ENCODE assay signal across 25 cellular contexts in genomic region chr12:52795694-52796428, GRCh38. TPM values are rescaled to one million over a fixed set of nuclear protein-coding genes. Genes with fewer than 3 reads are reported as not detected.
DNase-seq lines count a peak whose midpoint lies in the region; ATAC-seq lines count a peak whose summit lies in the region.
"Had no signal": no experiment of that assay in that cellular context is flagged by ENCODE, and none has a peak within 500 bp of the region (broad histone marks: within the 10 kb centered on the region; RNA-seq: fewer than 3 reads in every experiment).

TSS of gene KRT3 (minus strand) at chr12:52796117. CDS start at chr12:52796042, 75 bp downstream.

- intact Hi-C loops in aorta (cut with DNase I) = no loop called here

- H3K9me3 Mint-ChIP-seq in activated naive CD8-positive, alpha-beta T cell treated with anti-CD3 and anti-CD28 coated beads, Interleukin-2, amount 10 ng/mL, durations not matched to agents 7 days and 5 days = no peaks in the 10 kb centered on the region
- no peaks in the 10 kb centered on the region for H3K9me3 Mint-ChIP-seq in activated naive CD8-positive, alpha-beta T cell treated with anti-CD3 and anti-CD28 coated beads for 36 hours

- H3K9me3 ChIP-seq in aorta (ENCODE audit: control insufficient read depth, low read length) = peaks cover 3% of the 10 kb centered on the region
- H3K9me3 ChIP-seq: BLaER1 treated with 17β-estradiol and CSF1 and Interleukin-3, amounts not matched to agents 10 nM and 100 nM had no signal

- no peak within 1 kb of the TSS for H3K4me3 ChIP-seq in aorta (ENCODE audit: low read length in 2 of 2)
- H3K4me3 ChIP-seq: BLaER1 treated with 17β-estradiol and CSF1 and Interleukin-3, amounts not matched to agents 10 nM and 100 nM; SK-N-MC had no signal

- 91 to 92% methylated on average over 17 of the region's 17 CpGs for WGBS in aorta, 2 donors

- DNase-seq in activated naive CD8-positive, alpha-beta T cell treated with anti-CD3 and anti-CD28 coated beads, Interleukin-2, amount 10 ng/mL, durations not matched to agents 7 days and 5 days = no peak
- no peak for DNase-seq in activated naive CD8-positive, alpha-beta T cell treated with anti-CD3 and anti-CD28 coated beads for 36 hours
- peak; percentile 24 for DNase-seq in NCI-H510A (lab: John Stamatoyannopoulos, UW)
- DNase-seq in RPMI8226 = peak; percentile 26
- no peak for DNase-seq in iPS-NIHi7 (ENCODE audit: extremely low spot score)
- no peak for DNase-seq in globus pallidus (ENCODE audit: low spot score)
- no peak for DNase-seq in aorta
- DNase-seq in epidermal melanocyte (ENCODE audit: insufficient read length, low spot score) = no peak
- DNase-seq: AML-193; CD4-positive, alpha-beta memory T cell; DMS 273 treated with DMSO at 0.1 percent for 48 hours; DND-41; Karpas-422; NCI-H1092; NCI-H1417 treated with DMSO at 0.1 percent for 48 hours; NCI-H187 treated with DMSO at 0.1 percent for 48 hours; NCI-H2107; NCI-H774; SIG-M5 had no signal

- no peaks in the 10 kb centered on the region for H3K4me1 ChIP-seq in aorta (ENCODE audit: control insufficient read depth in 1 of 2, insufficient read depth in 2 of 2, low read length in 2 of 2)

- H3K4me3 Mint-ChIP-seq in activated naive CD8-positive, alpha-beta T cell treated with anti-CD3 and anti-CD28 coated beads, Interleukin-2, amount 10 ng/mL, durations not matched to agents 7 days and 5 days = no peak within 1 kb of the TSS
- no peak within 1 kb of the TSS for H3K4me3 Mint-ChIP-seq in activated naive CD8-positive, alpha-beta T cell treated with anti-CD3 and anti-CD28 coated beads for 36 hours

- peaks cover 11% of the 10 kb centered on the region for H3K4me1 Mint-ChIP-seq in activated naive CD8-positive, alpha-beta T cell treated with anti-CD3 and anti-CD28 coated beads, Interleukin-2, amount 10 ng/mL, durations not matched to agents 7 days and 5 days
- peaks cover 15% of the 10 kb centered on the region for H3K4me1 Mint-ChIP-seq in activated naive CD8-positive, alpha-beta T cell treated with anti-CD3 and anti-CD28 coated beads for 36 hours
- H3K4me1 Mint-ChIP-seq: CD4-positive, alpha-beta memory T cell had no signal

- POLR2A ChIA-PET in activated naive CD8-positive, alpha-beta T cell treated with anti-CD3 and anti-CD28 coated beads, Interleukin-2, amount 10 ng/mL, durations not matched to agents 7 days and 5 days (lab: Charles Lee) = no interaction called here

- H3K27me3 Mint-ChIP-seq in activated naive CD8-positive, alpha-beta T cell treated with anti-CD3 and anti-CD28 coated beads, Interleukin-2, amount 10 ng/mL, durations not matched to agents 7 days and 5 days = peaks cover 4% of the 10 kb centered on the region
- peaks cover under 1% of the 10 kb centered on the region for H3K27me3 Mint-ChIP-seq in activated naive CD8-positive, alpha-beta T cell treated with anti-CD3 and anti-CD28 coated beads for 36 hours

- no peaks in the 10 kb centered on the region for H3K36me3 Mint-ChIP-seq in activated naive CD8-positive, alpha-beta T cell treated with anti-CD3 and anti-CD28 coated beads, Interleukin-2, amount 10 ng/mL, durations not matched to agents 7 days and 5 days
- no peaks in the 10 kb centered on the region for H3K36me3 Mint-ChIP-seq in activated naive CD8-positive, alpha-beta T cell treated with anti-CD3 and anti-CD28 coated beads for 36 hours
- H3K36me3 Mint-ChIP-seq: CD4-positive, alpha-beta memory T cell had no signal

- H3K27me3 ChIP-seq in aorta (ENCODE audit: control insufficient read depth in 1 of 2, insufficient read depth in 2 of 2, low read length in 1 of 2) = no peaks in the 10 kb centered on the region
- H3K27me3 ChIP-seq: BLaER1 treated with 17β-estradiol and CSF1 and Interleukin-3, amounts not matched to agents 10 nM and 100 nM had no signal

- no peaks in the 10 kb centered on the region for H3K36me3 ChIP-seq in aorta (ENCODE audit: control insufficient read depth in 1 of 2, insufficient read depth in 2 of 2, low read length in 1 of 2)
- H3K36me3 ChIP-seq: BLaER1 treated with 17β-estradiol and CSF1 and Interleukin-3, amounts not matched to agents 10 nM and 100 nM had no signal

- H3K27ac ChIP-seq in aorta (ENCODE audit: low read depth in 1 of 2, low read length in 2 of 2) = no peak within 1 kb of the TSS
- H3K27ac ChIP-seq: BLaER1 treated with 17β-estradiol and CSF1 and Interleukin-3, amounts not matched to agents 10 nM and 100 nM; HL-60; SK-N-MC had no signal

- ATAC-seq in activated naive CD8-positive, alpha-beta T cell treated with anti-CD3 and anti-CD28 coated beads, Interleukin-2, amount 10 ng/mL, durations not matched to agents 7 days and 5 days (ENCODE audit: low read depth) = no peak
- no peak for ATAC-seq in aorta (ENCODE audit: low FRiP score)
- ATAC-seq: Panc1 had no signal

- peak within 1 kb of the TSS; percentile 15 for H3K27ac Mint-ChIP-seq in activated naive CD8-positive, alpha-beta T cell treated with anti-CD3 and anti-CD28 coated beads, Interleukin-2, amount 10 ng/mL, durations not matched to agents 7 days and 5 days
- no peak within 1 kb of the TSS for H3K27ac Mint-ChIP-seq in activated naive CD8-positive, alpha-beta T cell treated with anti-CD3 and anti-CD28 coated beads for 36 hours

RNA-seq across cellular contexts. Expression of gene KRT3, which starts in this region (rescaled TPM):
- total RNA-seq in activated naive CD8-positive, alpha-beta T cell treated with anti-CD3 and anti-CD28 coated beads, Interleukin-2, amount 10 ng/mL, durations not matched to agents 7 days and 5 days = not detected
- total RNA-seq in activated naive CD8-positive, alpha-beta T cell treated with anti-CD3 and anti-CD28 coated beads for 36 hours = not detected
- total RNA-seq in aorta = not detected
- polyA plus RNA-seq in aorta = not detected
- total RNA-seq: CD4-positive, alpha-beta memory T cell; NCI-H460; T-helper 1 cell treated with Interleukin-12 subunit alpha and Interleukin-12 subunit beta and Interleukin-4 antibody, amounts not matched to agents 30 ng/mL and 1 ng/mL, for 36 hours had no signal
- polyA plus RNA-seq: CD4-positive, alpha-beta memory T cell had no signal

Comparison
In these comparisons a context has a peak if more than half of its experiments do, and no peak if none do; other contexts are left out.
1. DNase-seq: peak in NCI-H510A (single experiment) and RPMI8226 (single experiment); none in activated naive CD8-positive, alpha-beta T cell treated with anti-CD3 and anti-CD28 coated beads, Interleukin-2, amount 10 ng/mL, durations not matched to agents 7 days and 5 days (single experiment), activated naive CD8-positive, alpha-beta T cell treated with anti-CD3 and anti-CD28 coated beads for 36 hours (single experiment), iPS-NIHi7 (single experiment), globus pallidus (single experiment), aorta (0 of 2) and epidermal melanocyte (single experiment).